22 cellular contexts compared by ENCODE assay signal in the genomic region with DNA sequence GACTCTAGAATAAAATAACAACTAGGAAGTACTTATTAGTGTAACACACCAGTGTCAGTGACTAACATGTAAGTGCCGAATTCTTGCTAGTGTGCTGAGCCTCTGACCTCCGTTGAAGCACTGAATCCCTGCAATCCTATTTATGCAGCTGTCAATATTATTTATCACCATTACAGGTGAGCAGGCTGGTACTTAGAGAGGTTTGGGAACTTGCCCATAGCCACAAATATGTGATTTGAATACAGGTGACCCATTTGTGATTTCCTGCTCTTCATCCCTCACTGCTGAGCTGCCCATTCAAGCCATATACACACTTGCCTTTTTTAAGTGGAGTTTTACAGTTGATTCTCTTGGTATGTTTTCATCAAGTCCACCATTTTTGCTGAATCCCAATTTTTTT. TPM values are rescaled to one million over a fixed set of nuclear protein-coding genes. Genes with fewer than 3 reads are reported as not detected.
A peak's percentile ranks its signal among the peaks of the same experiment; 100 is the strongest.
DNase-seq lines count a peak whose midpoint lies in the region; ATAC-seq and TF ChIP-seq lines count a peak whose summit lies in the region.
"Had no signal": no experiment of that assay in that cellular context is flagged by ENCODE, and none has a peak within 500 bp of the region (broad histone marks: within the 10 kb centered on the region; RNA-seq: fewer than 3 reads in every experiment).

No MANE protein-coding gene starts in this region.

- H3K36me3 Mint-ChIP-seq in activated T-cell treated with anti-CD3 and anti-CD28 coated beads, Interleukin-2, amount 50 U/mL, for 24 hours (ENCODE audit: low read depth) = peaks cover 20% of the 10 kb centered on the region
- H3K36me3 Mint-ChIP-seq in activated T-cell treated with anti-CD3 and anti-CD28 coated beads, Interleukin-2, amount 50 U/mL, for 72 hours (ENCODE audit: insufficient read depth in 2 of 2) = peaks cover 0 to 1% of the 10 kb centered on the region in 2 donors
- no peaks in the 10 kb centered on the region for H3K36me3 Mint-ChIP-seq in stimulated activated memory B cell treated with anti-CD40 and anti-IgM and Interleukin-4, amounts not matched to agents 10 μg/mL and 1 μg/mL and 100 μg/mL, for 72 hours
- H3K36me3 Mint-ChIP-seq in glutamatergic neuron (ENCODE audit: unreplicated experiment) = no peaks in the 10 kb centered on the region
- H3K36me3 Mint-ChIP-seq: activated naive CD4-positive, alpha-beta T cell treated with anti-CD3 and anti-CD28 coated beads, Interleukin-2, amount 50 U/mL, for 24 hours had no signal

- H3K9me3 Mint-ChIP-seq in activated T-cell treated with anti-CD3 and anti-CD28 coated beads, Interleukin-2, amount 50 U/mL, for 24 hours = no peaks in the 10 kb centered on the region
- no peaks in the 10 kb centered on the region for H3K9me3 Mint-ChIP-seq in activated T-cell treated with anti-CD3 and anti-CD28 coated beads, Interleukin-2, amount 50 U/mL, for 72 hours
- H3K9me3 Mint-ChIP-seq in stimulated activated memory B cell treated with anti-CD40 and anti-IgM and Interleukin-4, amounts not matched to agents 10 μg/mL and 1 μg/mL and 100 μg/mL, for 72 hours = no peaks in the 10 kb centered on the region
- H3K9me3 Mint-ChIP-seq in glutamatergic neuron (ENCODE audit: unreplicated experiment) = peaks cover 1% of the 10 kb centered on the region
- H3K9me3 Mint-ChIP-seq: activated naive CD4-positive, alpha-beta T cell treated with anti-CD3 and anti-CD28 coated beads, Interleukin-2, amount 50 U/mL, for 24 hours; neural crest cell had no signal

- peaks cover 88% of the 10 kb centered on the region for H3K4me1 Mint-ChIP-seq in activated T-cell treated with anti-CD3 and anti-CD28 coated beads, Interleukin-2, amount 50 U/mL, for 24 hours (ENCODE audit: low read depth)
- H3K4me1 Mint-ChIP-seq in activated T-cell treated with anti-CD3 and anti-CD28 coated beads, Interleukin-2, amount 50 U/mL, for 72 hours (ENCODE audit: low read depth) = peaks cover 64% of the 10 kb centered on the region
- H3K4me1 Mint-ChIP-seq in stimulated activated memory B cell treated with anti-CD40 and anti-IgM and Interleukin-4, amounts not matched to agents 10 μg/mL and 1 μg/mL and 100 μg/mL, for 72 hours = no peaks in the 10 kb centered on the region
- no peaks in the 10 kb centered on the region for H3K4me1 Mint-ChIP-seq in glutamatergic neuron (ENCODE audit: low read depth, unreplicated experiment)
- H3K4me1 Mint-ChIP-seq: neural crest cell had no signal

- H3K27me3 ChIP-seq in prostate gland (replicated peaks; ENCODE audit: insufficient read depth) = no peaks in the 10 kb centered on the region
- H3K27me3 ChIP-seq: cardiac muscle cell had no signal

- H3K4me3 Mint-ChIP-seq in activated T-cell treated with anti-CD3 and anti-CD28 coated beads, Interleukin-2, amount 50 U/mL, for 24 hours = no peak overlapping the region
- H3K4me3 Mint-ChIP-seq in activated T-cell treated with anti-CD3 and anti-CD28 coated beads, Interleukin-2, amount 50 U/mL, for 72 hours = no peak overlapping the region
- no peak overlapping the region for H3K4me3 Mint-ChIP-seq in stimulated activated memory B cell treated with anti-CD40 and anti-IgM and Interleukin-4, amounts not matched to agents 10 μg/mL and 1 μg/mL and 100 μg/mL, for 72 hours
- no peak overlapping the region for H3K4me3 Mint-ChIP-seq in glutamatergic neuron (ENCODE audit: unreplicated experiment)
- H3K4me3 Mint-ChIP-seq: activated naive CD4-positive, alpha-beta T cell treated with anti-CD3 and anti-CD28 coated beads, Interleukin-2, amount 50 U/mL, for 24 hours; neural crest cell had no signal

- no peak overlapping the region for H3K27ac ChIP-seq in prostate gland
- H3K27ac ChIP-seq: cardiac muscle cell, left ventricle myocardium inferior, thoracic aorta had no signal

- no peak for DNase-seq in activated T-cell treated with anti-CD3 and anti-CD28 coated beads, Interleukin-2, amount 50 U/mL, for 24 hours
- no peak for DNase-seq in activated T-cell treated with anti-CD3 and anti-CD28 coated beads, Interleukin-2, amount 50 U/mL, for 72 hours
- DNase-seq in NCI-H2081 treated with DMSO at 0.1 percent for 48 hours (lab: John Stamatoyannopoulos, UW) (peak; percentile 65), RPMI8226 (peak; percentile 24), prostate gland (ENCODE audit: low spot score) (peak; percentile 20), glutamatergic neuron (no peak)
- DNase-seq: activated CD4-positive, CD25-positive, alpha-beta regulatory T cell treated with anti-CD3 and anti-CD28 coated beads, Interleukin-2, amount 50 U/mL, for 72 hours; activated CD8-positive, alpha-beta memory T cell treated with anti-CD3 and anti-CD28 coated beads, Interleukin-2, amount 50 U/mL, for 4 hours; effector CD8-positive, alpha-beta T cell; GF-D8; left ventricle myocardium inferior; NCI-H2227 treated with DMSO at 0.1 percent for 48 hours; right cardiac atrium; stimulated activated CD4-positive, alpha-beta T cell treated with anti-CD3 and anti-CD28 coated beads, Interleukin-1b, Interleukin-23, amount 100 ng/mL, for 48 hours; T-helper 2 cell had no signal

- TF ChIP-seq CTCF in prostate gland (IDR thresholded peaks at IDR 0.05) (no peak), glutamatergic neuron (IDR thresholded peaks at IDR 0.05; ENCODE audit: partially characterized antibody, unreplicated experiment) (no peak)

- 65% methylated on average over 2 of the region's 2 CpGs for WGBS in prostate gland

- TF ChIP-seq POLR2A in prostate gland (IDR thresholded peaks at IDR 0.05) = no peak

- no peaks in the 10 kb centered on the region for H3K4me1 ChIP-seq in prostate gland (replicated peaks)

- intact Hi-C loops in prostate gland (cut with DNase I) = no loop called here

- ATAC-seq in activated T-cell treated with anti-CD3 and anti-CD28 coated beads, Interleukin-2, amount 50 U/mL, for 72 hours (replicated peaks in 1 of 2) = no peak
- no peak for ATAC-seq in stimulated activated memory B cell treated with anti-CD40 and anti-IgM and Interleukin-4, amounts not matched to agents 10 μg/mL and 1 μg/mL and 100 μg/mL, for 72 hours
- ATAC-seq in GM21619 (IDR thresholded peaks at IDR 0.05; ENCODE audit: unreplicated experiment) = no peak
- ATAC-seq: right cardiac atrium had no signal

- no peaks in the 10 kb centered on the region for H3K9me3 ChIP-seq in prostate gland
- H3K9me3 ChIP-seq: left ventricle myocardium inferior, thoracic aorta had no signal

- no peak overlapping the region for H3K4me3 ChIP-seq in prostate gland
- H3K4me3 ChIP-seq: cardiac muscle cell, left ventricle myocardium inferior, thoracic aorta had no signal

- H3K36me3 ChIP-seq in prostate gland = no peaks in the 10 kb centered on the region
- H3K36me3 ChIP-seq: cardiac muscle cell, thoracic aorta had no signal

- no peaks in the 10 kb centered on the region for H3K27me3 Mint-ChIP-seq in activated T-cell treated with anti-CD3 and anti-CD28 coated beads, Interleukin-2, amount 50 U/mL, for 24 hours
- no peaks in the 10 kb centered on the region for H3K27me3 Mint-ChIP-seq in activated T-cell treated with anti-CD3 and anti-CD28 coated beads, Interleukin-2, amount 50 U/mL, for 72 hours (ENCODE audit: low read depth)
- peaks cover 9% of the 10 kb centered on the region for H3K27me3 Mint-ChIP-seq in stimulated activated memory B cell treated with anti-CD40 and anti-IgM and Interleukin-4, amounts not matched to agents 10 μg/mL and 1 μg/mL and 100 μg/mL, for 72 hours
- no peaks in the 10 kb centered on the region for H3K27me3 Mint-ChIP-seq in glutamatergic neuron (ENCODE audit: unreplicated experiment)
- H3K27me3 Mint-ChIP-seq: activated naive CD4-positive, alpha-beta T cell treated with anti-CD3 and anti-CD28 coated beads, Interleukin-2, amount 50 U/mL, for 24 hours had no signal

- H3K27ac Mint-ChIP-seq in activated T-cell treated with anti-CD3 and anti-CD28 coated beads, Interleukin-2, amount 50 U/mL, for 24 hours = peak overlapping the region; percentile 62
- no peak overlapping the region for H3K27ac Mint-ChIP-seq in activated T-cell treated with anti-CD3 and anti-CD28 coated beads, Interleukin-2, amount 50 U/mL, for 72 hours
- no peak overlapping the region for H3K27ac Mint-ChIP-seq in stimulated activated memory B cell treated with anti-CD40 and anti-IgM and Interleukin-4, amounts not matched to agents 10 μg/mL and 1 μg/mL and 100 μg/mL, for 72 hours
- no peak overlapping the region for H3K27ac Mint-ChIP-seq in glutamatergic neuron (ENCODE audit: unreplicated experiment)

RNA-seq across cellular contexts. Expression of gene EIF4E3, which starts 12.2 kb away (rescaled TPM):
- 10 to 100 TPM; 51.8 to 70.1 TPM for total RNA-seq in activated T-cell treated with anti-CD3 and anti-CD28 coated beads, Interleukin-2, amount 50 U/mL, for 72 hours
- total RNA-seq in prostate gland (10 to 100 TPM; 19.2 to 26.0 TPM), glutamatergic neuron (ENCODE audit: unreplicated experiment) (21.9 TPM)

RNA-seq across cellular contexts. Expression of gene GPR27, which starts 40.6 kb away (rescaled TPM):
- total RNA-seq in activated T-cell treated with anti-CD3 and anti-CD28 coated beads, Interleukin-2, amount 50 U/mL, for 72 hours = 1 to 10 TPM in 1 of 2 donors, under 1 TPM in 1; 0.90 to 2.5 TPM
- total RNA-seq in prostate gland = 10 to 100 TPM; 11.2 to 29.1 TPM
- 4.7 TPM for total RNA-seq in glutamatergic neuron (ENCODE audit: unreplicated experiment)
- total RNA-seq: A172 had no signal

Comparison
In these comparisons a context has a peak if more than half of its experiments do, and no peak if none do; other contexts are left out.
1. DNase-seq: peak in NCI-H2081 treated with DMSO at 0.1 percent for 48 hours (single experiment), RPMI8226 (single experiment) and prostate gland (single experiment); none in activated T-cell treated with anti-CD3 and anti-CD28 coated beads, Interleukin-2, amount 50 U/mL, for 24 hours (single experiment), activated T-cell treated with anti-CD3 and anti-CD28 coated beads, Interleukin-2, amount 50 U/mL, for 72 hours (0 of 2) and glutamatergic neuron (single experiment).